ENCODE assay signal across 22 cellular contexts in the genomic region with DNA sequence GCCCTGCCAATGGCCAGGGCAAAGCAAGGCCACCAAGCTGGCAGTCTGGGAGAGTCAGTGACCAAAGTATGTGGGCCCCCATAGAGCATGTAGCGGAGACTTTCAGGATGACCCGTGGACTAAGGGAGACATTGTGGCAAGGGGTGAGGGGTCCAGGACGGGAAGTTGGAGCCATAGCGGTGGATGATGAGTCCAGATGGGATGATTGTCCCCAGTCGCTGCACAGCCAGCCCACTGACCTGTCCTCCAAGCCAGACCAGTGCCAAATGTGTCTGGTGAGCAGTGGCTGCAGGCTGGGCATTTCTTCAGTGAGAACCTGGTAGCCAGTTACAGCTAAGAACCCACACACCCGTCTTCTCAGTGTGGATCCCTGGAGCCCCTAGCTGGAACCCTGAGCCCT.
"Had no signal": no experiment of that assay in that cellular context is flagged by ENCODE, and none has a peak within 500 bp of the region (broad histone marks: within the 10 kb centered on the region; RNA-seq: fewer than 3 reads in every experiment).

No MANE protein-coding gene starts in this region.

- H3K27ac ChIP-seq: colonic mucosa, epithelial cell of prostate, esophagus squamous epithelium, gastrocnemius medialis, heart right ventricle, left lung, lower lobe of right lung had no signal

- H3K9me3 Mint-ChIP-seq: dendritic cell treated with granulocyte-macrophage colony-stimulating factor and Interleukin-4, amounts not matched to agents 40 ng/mL and 50 ng/mL, for 4 days; effector memory CD8-positive, alpha-beta T cell had no signal

- H3K9me3 ChIP-seq: colonic mucosa, esophagus squamous epithelium, gastrocnemius medialis, heart right ventricle, left lung, lower lobe of right lung, mucosa of descending colon had no signal

- H3K27me3 ChIP-seq: colonic mucosa, esophagus squamous epithelium, gastrocnemius medialis, left lung had no signal

- H3K4me3 Mint-ChIP-seq: dendritic cell treated with granulocyte-macrophage colony-stimulating factor and Interleukin-4, amounts not matched to agents 40 ng/mL and 50 ng/mL, for 4 days; effector memory CD8-positive, alpha-beta T cell; endodermal cell; mesothelial cell of epicardium had no signal

- DNase-seq: colonic mucosa; cortex of kidney; effector CD8-positive, alpha-beta T cell; effector memory CD8-positive, alpha-beta T cell; endodermal cell; erythroblast; esophagus squamous epithelium; foreskin fibroblast; foreskin melanocyte; gastrocnemius medialis; glutamatergic neuron; heart right ventricle; hippocampal formation; left cardiac atrium; left ventricle myocardium superior; lower lobe of right lung; mesenchymal stem cell; mucosa of descending colon had no signal

- H3K4me1 ChIP-seq: colonic mucosa, esophagus squamous epithelium, gastrocnemius medialis, heart right ventricle, left lung, lower lobe of right lung had no signal

- H3K4me1 Mint-ChIP-seq: endodermal cell, mesothelial cell of epicardium had no signal

- H3K27me3 Mint-ChIP-seq: dendritic cell treated with granulocyte-macrophage colony-stimulating factor and Interleukin-4, amounts not matched to agents 40 ng/mL and 50 ng/mL, for 4 days had no signal

- H3K27ac Mint-ChIP-seq: dendritic cell treated with granulocyte-macrophage colony-stimulating factor and Interleukin-4, amounts not matched to agents 40 ng/mL and 50 ng/mL, for 4 days; effector memory CD8-positive, alpha-beta T cell; endodermal cell; mesothelial cell of epicardium had no signal

- H3K36me3 ChIP-seq: colonic mucosa, gastrocnemius medialis, heart right ventricle, left lung, lower lobe of right lung had no signal

- H3K4me3 ChIP-seq: colonic mucosa, esophagus squamous epithelium, gastrocnemius medialis, heart right ventricle, left lung, lower lobe of right lung, mucosa of descending colon had no signal
